Comparison of ENCODE assay signal across 1 cellular context in the genomic region with DNA sequence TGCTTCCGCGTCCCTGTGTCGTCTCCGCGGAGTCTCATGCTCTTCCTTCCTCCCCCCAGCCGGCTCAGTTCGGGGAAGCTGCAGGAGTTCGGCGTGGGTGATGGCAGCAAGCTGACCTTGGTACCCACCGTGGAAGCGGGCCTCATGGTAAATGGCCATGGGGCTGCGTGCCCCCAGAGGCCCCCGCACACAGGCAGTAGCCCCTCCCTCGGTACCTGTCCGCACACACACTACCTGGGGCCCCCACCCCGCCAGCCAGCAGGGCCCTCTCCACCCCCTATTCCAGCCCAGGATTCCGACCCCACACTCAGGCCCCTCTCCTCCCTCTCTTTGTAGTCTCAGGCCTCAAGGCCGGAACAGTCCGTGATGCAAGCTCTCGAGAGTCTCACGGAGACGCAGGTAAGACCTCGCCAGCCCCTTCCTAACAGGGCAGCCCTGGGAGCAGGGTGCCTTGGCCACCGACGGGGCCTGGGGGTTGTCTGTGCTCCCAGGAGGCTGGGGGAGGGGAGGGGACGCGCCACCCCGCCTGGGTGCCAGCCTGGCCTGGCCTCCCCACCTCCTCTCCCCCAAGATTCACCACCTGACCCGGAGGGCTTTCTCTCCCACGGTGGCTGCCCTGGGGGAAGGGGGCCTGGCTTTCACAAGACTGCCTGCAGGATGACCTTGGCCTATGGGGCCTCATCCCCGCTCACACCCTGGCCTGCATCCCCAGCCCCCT.
A peak's percentile ranks its signal among the peaks of the same experiment; 100 is the strongest.
TF ChIP-seq lines count a peak whose summit lies in the region.

No MANE protein-coding gene starts in this region.

TF ChIP-seq in H1, 55 proteins besides CTCF, POLR2A, EP300 and RAD21:
- TF ChIP-seq SP4 (IDR thresholded peaks at IDR 0.05; ENCODE audit: low read length), result no peak
- no peak for TF ChIP-seq POU5F1 (IDR thresholded peaks at IDR 0.05; ENCODE audit: low read depth, low read length)
- TF ChIP-seq CEBPB (IDR thresholded peaks at IDR 0.05; ENCODE audit: low read depth, low read length), result no peak
- TF ChIP-seq POLR2AphosphoS5 (IDR thresholded peaks at IDR 0.05; ENCODE audit: low read depth, low read length), result 0 out of 2 replicates have a peak, but pooled peaks have one; percentile 10
- peak; percentile 9 for TF ChIP-seq KDM4A (IDR thresholded peaks at IDR 0.05; ENCODE audit: low read depth, low read length, severe bottlenecking)
- TF ChIP-seq CHD1 (IDR thresholded peaks at IDR 0.05; ENCODE audit: low read depth, low read length), result no peak
- no peak for TF ChIP-seq SP2 (IDR thresholded peaks at IDR 0.05; ENCODE audit: low read length)
- TF ChIP-seq BCL11A (IDR thresholded peaks at IDR 0.05; ENCODE audit: low read depth in 2 of 2, low read length in 2 of 2), result no peak
TF ChIP-seq in H1: peak in this region for 2.
